In the genomic region with DNA sequence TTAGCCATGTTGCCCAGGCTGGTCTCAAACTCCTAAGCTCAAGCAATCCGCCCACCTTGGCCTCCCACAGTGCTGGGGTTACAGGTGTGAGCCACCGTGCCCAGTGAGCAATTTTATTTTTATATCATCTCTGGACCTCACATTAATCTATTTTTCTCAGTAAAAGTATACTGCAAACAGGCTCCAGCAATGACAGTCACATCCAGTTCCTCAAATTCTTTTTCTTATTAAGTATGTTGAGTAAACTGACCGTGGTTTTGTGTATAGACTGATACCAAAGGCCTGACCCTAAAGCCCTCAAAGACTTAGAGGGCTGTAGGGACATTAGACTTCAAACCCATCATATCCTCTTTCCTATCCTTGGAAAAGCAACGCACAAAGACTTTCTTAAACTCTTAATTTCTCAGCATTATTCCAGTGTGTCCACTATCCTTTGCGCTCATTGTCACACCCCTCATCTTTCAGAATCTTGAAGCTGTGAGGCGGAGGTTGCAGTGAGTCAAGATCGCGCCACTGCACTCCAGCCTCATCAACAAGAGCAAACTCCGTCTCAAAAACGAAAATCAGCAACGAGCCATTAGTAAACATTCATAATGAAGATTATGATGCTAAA, we compare ENCODE assay signal across 9 cellular contexts. TPM values are rescaled to one million over a fixed set of nuclear protein-coding genes. Genes with fewer than 3 reads are reported as not detected.
DNase-seq lines count a peak whose midpoint lies in the region; FAIRE-seq and TF ChIP-seq lines count a peak whose summit lies in the region.
"Had no signal": no experiment of that assay in that cellular context is flagged by ENCODE, and none has a peak within 500 bp of the region (broad histone marks: within the 10 kb centered on the region; RNA-seq: fewer than 3 reads in every experiment).

No MANE protein-coding gene starts in this region.

- peak overlapping the region; percentile 50 for H3K27ac Mint-ChIP-seq in activated CD4-positive, alpha-beta T cell treated with anti-CD3 and anti-CD28 coated beads, Interleukin-2, amount 10 ng/mL, durations not matched to agents 24 days and 14 days
- H3K27ac Mint-ChIP-seq in astrocyte (ENCODE audit: unreplicated experiment): peak overlapping the region; percentile 48

- intact Hi-C loops in activated CD4-positive, alpha-beta T cell treated with anti-CD3 and anti-CD28 coated beads, Interleukin-2, amount 10 ng/mL, durations not matched to agents 24 days and 14 days (cut with micrococcal nuclease): loop anchor here (5.0 to 10.0 kb wide), 2 partner anchors 76 to 1866 kb away; partner anchors contain the start of genes NKIRAS1 and RPL15

- peaks cover 44% of the 10 kb centered on the region for H3K4me1 Mint-ChIP-seq in activated CD4-positive, alpha-beta T cell treated with anti-CD3 and anti-CD28 coated beads, Interleukin-2, amount 10 ng/mL, durations not matched to agents 24 days and 14 days
- peaks cover 9% of the 10 kb centered on the region for H3K4me1 Mint-ChIP-seq in astrocyte (ENCODE audit: low read depth, unreplicated experiment)

- peaks cover 39% of the 10 kb centered on the region for H3K79me2 ChIP-seq in astrocyte (ENCODE audit: insufficient read depth, low read length)

- peaks cover 39% of the 10 kb centered on the region for H3K36me3 Mint-ChIP-seq in activated CD4-positive, alpha-beta T cell treated with anti-CD3 and anti-CD28 coated beads, Interleukin-2, amount 10 ng/mL, durations not matched to agents 24 days and 14 days (ENCODE audit: low read depth)
- peaks cover 10% of the 10 kb centered on the region for H3K36me3 Mint-ChIP-seq in astrocyte (ENCODE audit: low read depth, unreplicated experiment)

- WGBS in HUES64: 96% methylated on average over 9 of the region's 11 CpGs
- WGBS in tibial nerve, 2 donors: 90 to 91% methylated on average over 11 of the region's 11 CpGs

- H2AFZ ChIP-seq in astrocyte (ENCODE audit: low read depth, low read length): no peak overlapping the region

- H3K9ac ChIP-seq in HUES64 (ENCODE audit: low read depth, low read length) (no peak overlapping the region), astrocyte (ENCODE audit: low read length) (peak overlapping the region; percentile 88), rectal smooth muscle tissue (ENCODE audit: low read length) (no peak overlapping the region)

- H3K4me2 ChIP-seq in astrocyte (ENCODE audit: low read length): no peak overlapping the region

- H3K4me3 ChIP-seq in HUES64 (ENCODE audit: low read length) (peak overlapping the region; percentile 88; the same call in 1 of the 2 replicates), astrocyte (ENCODE audit: insufficient read depth, low read depth, low read length) (no peak overlapping the region), rectal smooth muscle tissue (ENCODE audit: low read length) (peak overlapping the region; percentile 21), tibial nerve (no peak overlapping the region)

- no peaks in the 10 kb centered on the region for H3K9me3 ChIP-seq in HUES64 (ENCODE audit: insufficient read depth, low read depth, low read length)
- no peaks in the 10 kb centered on the region for H3K9me3 ChIP-seq in astrocyte (ENCODE audit: insufficient read depth, low read depth, low read length)
- H3K9me3 ChIP-seq in tibial nerve: no peaks in the 10 kb centered on the region

- H3K27ac ChIP-seq in HUES64 (ENCODE audit: low read depth, low read length): no peak overlapping the region
- H3K27ac ChIP-seq in astrocyte (ENCODE audit: low read depth, low read length): no peak overlapping the region
- no peak overlapping the region for H3K27ac ChIP-seq in rectal smooth muscle tissue (ENCODE audit: low read depth, low read length)
- H3K27ac ChIP-seq in tibial nerve: no peak overlapping the region

- no peak for FAIRE-seq in astrocyte (lab: Jason Lieb, UNC)
- FAIRE-seq: colon had no signal

- TF ChIP-seq POLR2A in tibial nerve (IDR thresholded peaks at IDR 0.05): no peak

- no peak for TF ChIP-seq CTCF in astrocyte (IDR thresholded peaks at IDR 0.05; ENCODE audit: insufficient read depth, low read depth, low read length)
- no peak for TF ChIP-seq CTCF in tibial nerve (IDR thresholded peaks at IDR 0.05)

- peaks cover 13% of the 10 kb centered on the region; the same call in 1 of the 2 replicates for H3K27me3 ChIP-seq in HUES64 (ENCODE audit: insufficient read depth, low read length)
- no peaks in the 10 kb centered on the region for H3K27me3 ChIP-seq in astrocyte (ENCODE audit: insufficient read depth, low read length)
- H3K27me3 ChIP-seq in rectal smooth muscle tissue (ENCODE audit: control insufficient read depth, insufficient read depth, low read length): no peaks in the 10 kb centered on the region
- H3K27me3 ChIP-seq in tibial nerve: no peaks in the 10 kb centered on the region

- TF ChIP-seq EP300 in tibial nerve (IDR thresholded peaks at IDR 0.05): no peak

- peak overlapping the region; percentile 90 for H3K4me3 Mint-ChIP-seq in activated CD4-positive, alpha-beta T cell treated with anti-CD3 and anti-CD28 coated beads, Interleukin-2, amount 10 ng/mL, durations not matched to agents 24 days and 14 days
- H3K4me3 Mint-ChIP-seq in astrocyte (ENCODE audit: unreplicated experiment): peak overlapping the region; percentile 97

- peaks cover 13% of the 10 kb centered on the region for H4K20me1 ChIP-seq in astrocyte (ENCODE audit: insufficient read depth, low read length)

- H3K4me1 ChIP-seq in HUES64 (ENCODE audit: insufficient read depth, low read length) (peaks cover 11% of the 10 kb centered on the region), astrocyte (ENCODE audit: insufficient read depth, low read length) (peaks cover 17% of the 10 kb centered on the region), rectal smooth muscle tissue (ENCODE audit: control insufficient read depth, insufficient read depth, low read length) (peaks cover 8% of the 10 kb centered on the region), tibial nerve (peaks cover 0 to 29% (median 12%) of the 10 kb centered on the region in 4 donors)

- H3K36me3 ChIP-seq in HUES64 (ENCODE audit: insufficient read depth, low read length) (peaks cover 21% of the 10 kb centered on the region), astrocyte (ENCODE audit: insufficient read depth, low read length) (peaks cover 5% of the 10 kb centered on the region), rectal smooth muscle tissue (ENCODE audit: control insufficient read depth, insufficient read depth, low read length) (no peaks in the 10 kb centered on the region), tibial nerve (peaks cover 0 to 21% (median 0%) of the 10 kb centered on the region in 3 donors)

- DNase-seq in activated CD4-positive, alpha-beta T cell treated with anti-CD3 and anti-CD28 coated beads, Interleukin-2, amount 10 ng/mL, durations not matched to agents 24 days and 14 days: no peak
- no peak for DNase-seq in activated CD4-positive, alpha-beta T cell treated with anti-CD3 and anti-CD28 coated beads for 48 hours
- DNase-seq in astrocyte (ENCODE audit: low read depth) (no peak), tibial nerve (ENCODE audit: low spot score in 2 of 2) (no peak), kidney glomerular epithelial cell (lab: John Stamatoyannopoulos, UW) (no peak), NCI-H748 (lab: John Stamatoyannopoulos, UW; ENCODE audit: unreplicated experiment) (no peak)

- peaks cover 11% of the 10 kb centered on the region for H3K9me3 Mint-ChIP-seq in activated CD4-positive, alpha-beta T cell treated with anti-CD3 and anti-CD28 coated beads, Interleukin-2, amount 10 ng/mL, durations not matched to agents 24 days and 14 days
- H3K9me3 Mint-ChIP-seq in astrocyte (ENCODE audit: unreplicated experiment): no peaks in the 10 kb centered on the region

- H3K27me3 Mint-ChIP-seq in activated CD4-positive, alpha-beta T cell treated with anti-CD3 and anti-CD28 coated beads, Interleukin-2, amount 10 ng/mL, durations not matched to agents 24 days and 14 days: no peaks in the 10 kb centered on the region
- no peaks in the 10 kb centered on the region for H3K27me3 Mint-ChIP-seq in astrocyte (ENCODE audit: low read depth, unreplicated experiment)

RNA-seq across cellular contexts. Expression of gene NGLY1, which starts 2.0 kb away (rescaled TPM):
- total RNA-seq in activated CD4-positive, alpha-beta T cell treated with anti-CD3 and anti-CD28 coated beads, Interleukin-2, amount 10 ng/mL, durations not matched to agents 24 days and 14 days: 65.0 and 70.7 TPM in 2 replicates
- 17.6 TPM for polyA plus RNA-seq in HUES64 (2013, experiment 1 of 2)
- polyA plus RNA-seq in HUES64 (2013, experiment 2 of 2): 18.8 TPM
- 23.9 and 28.0 TPM in 2 replicates for total RNA-seq in astrocyte
- total RNA-seq in tibial nerve: 10 to 100 TPM; 21.4 to 31.2 (median 22.9) TPM

RNA-seq across cellular contexts. Expression of gene OXSM, which starts 8.6 kb away (rescaled TPM):
- total RNA-seq in activated CD4-positive, alpha-beta T cell treated with anti-CD3 and anti-CD28 coated beads, Interleukin-2, amount 10 ng/mL, durations not matched to agents 24 days and 14 days: 13.3 and 16.3 TPM in 2 replicates
- 2.4 TPM for polyA plus RNA-seq in HUES64 (2013, experiment 1 of 2)
- polyA plus RNA-seq in HUES64 (2013, experiment 2 of 2): 3.1 TPM
- total RNA-seq in astrocyte (6.1 and 7.1 TPM in 2 replicates), tibial nerve (10 to 100 TPM in 1 of 4 donors, 1 to 10 TPM in 3; 4.5 to 13.5 (median 6.2) TPM)

Comparison
In these comparisons a context has a peak if more than half of its experiments do, and no peak if none do; other contexts are left out.
1. H3K4me3 ChIP-seq: peak in HUES64 (single experiment) and rectal smooth muscle tissue (single experiment); none in astrocyte (single experiment) and tibial nerve (0 of 4).